Comparison of ENCODE assay signal across 1 cellular context in the genomic region with DNA sequence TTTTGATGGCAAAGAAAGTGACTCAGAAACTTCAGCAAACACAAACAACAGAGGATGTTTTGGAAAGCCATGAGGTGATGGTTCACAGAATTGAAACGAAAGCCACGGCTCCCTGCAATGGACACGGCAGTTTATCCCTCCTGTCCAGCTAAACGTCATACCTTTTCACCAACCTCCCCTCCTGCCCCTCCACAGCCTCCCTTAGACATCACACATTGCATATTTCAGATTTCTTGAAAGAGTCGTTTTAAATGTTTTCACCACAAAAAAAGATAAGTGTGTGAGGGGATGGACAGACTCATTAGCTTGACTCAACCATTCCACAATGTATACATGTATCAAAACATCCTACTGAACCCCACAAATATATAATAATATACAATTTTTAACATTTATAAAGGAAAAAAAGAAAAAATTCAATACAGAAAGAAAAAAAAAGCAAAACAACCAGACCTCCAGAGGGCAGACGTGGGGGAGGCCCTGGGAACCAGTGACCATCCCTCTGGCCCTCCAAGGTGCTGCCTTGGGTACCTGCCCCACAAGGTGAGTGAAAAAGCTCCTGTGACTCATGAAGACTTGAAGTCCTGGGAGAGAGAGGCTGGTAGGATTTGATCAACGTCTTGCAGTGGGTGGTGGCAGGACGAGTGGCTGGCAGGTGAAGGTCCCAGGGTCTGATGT.
TF ChIP-seq lines count a peak whose summit lies in the region.

No MANE protein-coding gene starts in this region.

TF ChIP-seq in K562, 482 proteins besides CTCF, POLR2A, EP300 and RAD21:
- TF ChIP-seq, protein P1, sequence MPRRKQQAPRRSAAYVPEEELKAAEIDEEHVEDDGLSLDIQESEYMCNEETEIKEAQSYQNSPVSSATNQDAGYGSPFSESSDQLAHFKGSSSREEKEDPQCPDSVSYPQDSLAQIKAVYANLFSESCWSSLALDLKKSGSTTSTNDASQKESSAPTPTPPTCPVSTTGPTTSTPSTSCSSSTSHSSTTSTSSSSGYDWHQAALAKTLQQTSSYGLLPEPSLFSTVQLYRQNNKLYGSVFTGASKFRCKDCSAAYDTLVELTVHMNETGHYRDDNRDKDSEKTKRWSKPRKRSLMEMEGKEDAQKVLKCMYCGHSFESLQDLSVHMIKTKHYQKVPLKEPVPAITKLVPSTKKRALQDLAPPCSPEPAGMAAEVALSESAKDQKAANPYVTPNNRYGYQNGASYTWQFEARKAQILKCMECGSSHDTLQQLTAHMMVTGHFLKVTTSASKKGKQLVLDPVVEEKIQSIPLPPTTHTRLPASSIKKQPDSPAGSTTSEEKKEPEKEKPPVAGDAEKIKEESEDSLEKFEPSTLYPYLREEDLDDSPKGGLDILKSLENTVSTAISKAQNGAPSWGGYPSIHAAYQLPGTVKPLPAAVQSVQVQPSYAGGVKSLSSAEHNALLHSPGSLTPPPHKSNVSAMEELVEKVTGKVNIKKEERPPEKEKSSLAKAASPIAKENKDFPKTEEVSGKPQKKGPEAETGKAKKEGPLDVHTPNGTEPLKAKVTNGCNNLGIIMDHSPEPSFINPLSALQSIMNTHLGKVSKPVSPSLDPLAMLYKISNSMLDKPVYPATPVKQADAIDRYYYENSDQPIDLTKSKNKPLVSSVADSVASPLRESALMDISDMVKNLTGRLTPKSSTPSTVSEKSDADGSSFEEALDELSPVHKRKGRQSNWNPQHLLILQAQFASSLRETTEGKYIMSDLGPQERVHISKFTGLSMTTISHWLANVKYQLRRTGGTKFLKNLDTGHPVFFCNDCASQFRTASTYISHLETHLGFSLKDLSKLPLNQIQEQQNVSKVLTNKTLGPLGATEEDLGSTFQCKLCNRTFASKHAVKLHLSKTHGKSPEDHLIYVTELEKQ (CRISPR knock-in tag; IDR thresholded peaks at IDR 0.05): no peak
- TF ChIP-seq RAD51 (IDR thresholded peaks at IDR 0.05; ENCODE audit: borderline replicate concordance, low read depth) (no peak), SMARCE1 (IDR thresholded peaks at IDR 0.05) (no peak), KDM1A (IDR thresholded peaks at IDR 0.05) (no peak), ZNF79 (CRISPR knock-in tag; IDR thresholded peaks at IDR 0.05; ENCODE audit: low read depth) (no peak), SP2 (IDR thresholded peaks at IDR 0.05; ENCODE audit: extremely low read depth, low read depth, low read length, poor library complexity, severe bottlenecking) (no peak), ZKSCAN8 (CRISPR knock-in tag; IDR thresholded peaks at IDR 0.05) (no peak), ZNF174 (CRISPR knock-in tag; IDR thresholded peaks at IDR 0.05) (no peak), NFIC (IDR thresholded peaks at IDR 0.05) (no peak), GATAD2A (IDR thresholded peaks at IDR 0.05) (no peak), MYC (IDR thresholded peaks at IDR 0.05; ENCODE audit: low read depth, low read length) (no peak), MYC (CRISPR knock-in tag; IDR thresholded peaks at IDR 0.05; ENCODE audit: borderline replicate concordance, low read depth) (no peak), HDAC3 (IDR thresholded peaks at IDR 0.05; ENCODE audit: borderline replicate concordance, partially characterized antibody) (no peak)
- TF ChIP-seq, protein P2, sequence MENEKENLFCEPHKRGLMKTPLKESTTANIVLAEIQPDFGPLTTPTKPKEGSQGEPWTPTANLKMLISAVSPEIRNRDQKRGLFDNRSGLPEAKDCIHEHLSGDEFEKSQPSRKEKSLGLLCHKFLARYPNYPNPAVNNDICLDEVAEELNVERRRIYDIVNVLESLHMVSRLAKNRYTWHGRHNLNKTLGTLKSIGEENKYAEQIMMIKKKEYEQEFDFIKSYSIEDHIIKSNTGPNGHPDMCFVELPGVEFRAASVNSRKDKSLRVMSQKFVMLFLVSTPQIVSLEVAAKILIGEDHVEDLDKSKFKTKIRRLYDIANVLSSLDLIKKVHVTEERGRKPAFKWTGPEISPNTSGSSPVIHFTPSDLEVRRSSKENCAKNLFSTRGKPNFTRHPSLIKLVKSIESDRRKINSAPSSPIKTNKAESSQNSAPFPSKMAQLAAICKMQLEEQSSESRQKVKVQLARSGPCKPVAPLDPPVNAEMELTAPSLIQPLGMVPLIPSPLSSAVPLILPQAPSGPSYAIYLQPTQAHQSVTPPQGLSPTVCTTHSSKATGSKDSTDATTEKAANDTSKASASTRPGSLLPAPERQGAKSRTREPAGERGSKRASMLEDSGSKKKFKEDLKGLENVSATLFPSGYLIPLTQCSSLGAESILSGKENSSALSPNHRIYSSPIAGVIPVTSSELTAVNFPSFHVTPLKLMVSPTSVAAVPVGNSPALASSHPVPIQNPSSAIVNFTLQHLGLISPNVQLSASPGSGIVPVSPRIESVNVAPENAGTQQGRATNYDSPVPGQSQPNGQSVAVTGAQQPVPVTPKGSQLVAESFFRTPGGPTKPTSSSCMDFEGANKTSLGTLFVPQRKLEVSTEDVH (IDR thresholded peaks at IDR 0.05; ENCODE audit: low read depth, partially characterized antibody): no peak
- TF ChIP-seq, protein P3, sequence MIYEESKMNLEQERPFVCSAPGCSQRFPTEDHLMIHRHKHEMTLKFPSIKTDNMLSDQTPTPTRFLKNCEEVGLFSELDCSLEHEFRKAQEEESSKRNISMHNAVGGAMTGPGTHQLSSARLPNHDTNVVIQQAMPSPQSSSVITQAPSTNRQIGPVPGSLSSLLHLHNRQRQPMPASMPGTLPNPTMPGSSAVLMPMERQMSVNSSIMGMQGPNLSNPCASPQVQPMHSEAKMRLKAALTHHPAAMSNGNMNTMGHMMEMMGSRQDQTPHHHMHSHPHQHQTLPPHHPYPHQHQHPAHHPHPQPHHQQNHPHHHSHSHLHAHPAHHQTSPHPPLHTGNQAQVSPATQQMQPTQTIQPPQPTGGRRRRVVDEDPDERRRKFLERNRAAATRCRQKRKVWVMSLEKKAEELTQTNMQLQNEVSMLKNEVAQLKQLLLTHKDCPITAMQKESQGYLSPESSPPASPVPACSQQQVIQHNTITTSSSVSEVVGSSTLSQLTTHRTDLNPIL (CRISPR knock-in tag; IDR thresholded peaks at IDR 0.05): no peak
